19 cellular contexts compared by ENCODE assay signal in genomic region chr3:177812492-177812891, GRCh38.
DNase-seq lines count a peak whose midpoint lies in the region; ATAC-seq and TF ChIP-seq lines count a peak whose summit lies in the region.
"Had no signal": no experiment of that assay in that cellular context is flagged by ENCODE, and none has a peak within 500 bp of the region (broad histone marks: within the 10 kb centered on the region; RNA-seq: fewer than 3 reads in every experiment).

No MANE protein-coding gene starts in this region.

- H3K36me3 ChIP-seq in left ventricle myocardium inferior, result no peaks in the 10 kb centered on the region
- H3K36me3 ChIP-seq in heart right ventricle, result no peaks in the 10 kb centered on the region
- H3K36me3 ChIP-seq in hepatocyte (replicated peaks; ENCODE audit: insufficient read depth, low read depth), result no peaks in the 10 kb centered on the region
- no peaks in the 10 kb centered on the region for H3K36me3 ChIP-seq in sigmoid colon
- H3K36me3 ChIP-seq in vagina, result no peaks in the 10 kb centered on the region
- H3K36me3 ChIP-seq: BLaER1 treated with 17β-estradiol and CSF1 and Interleukin-3, amounts not matched to agents 10 nM and 100 nM; MG63; SJCRH30 had no signal

- CTCF ChIA-PET in activated CD8-positive, alpha-beta T cell treated with anti-CD3 and anti-CD28 coated beads for 36 hours (lab: Charles Lee), result no interaction called here

- H3K4me3 Mint-ChIP-seq in activated CD8-positive, alpha-beta T cell treated with anti-CD3 and anti-CD28 coated beads for 36 hours, result no peak overlapping the region

- TF ChIP-seq CTCF in left ventricle myocardium inferior (IDR thresholded peaks at IDR 0.05; ENCODE audit: borderline replicate concordance) (no peak), heart right ventricle (IDR thresholded peaks at IDR 0.05) (no peak), hepatocyte (IDR thresholded peaks at IDR 0.05; ENCODE audit: poor library complexity) (no peak), sigmoid colon (IDR thresholded peaks at IDR 0.05) (no peak), vagina (IDR thresholded peaks at IDR 0.05) (no peak)
- TF ChIP-seq CTCF in activated CD8-positive, alpha-beta T cell treated with anti-CD3 and anti-CD28 coated beads for 36 hours (IDR thresholded peaks at IDR 0.05), result no peak

- POLR2A ChIA-PET in activated CD8-positive, alpha-beta T cell treated with anti-CD3 and anti-CD28 coated beads for 36 hours (lab: Charles Lee), result no interaction called here

- no peaks in the 10 kb centered on the region for H3K27me3 ChIP-seq in left ventricle myocardium inferior (ENCODE audit: low read depth)
- H3K27me3 ChIP-seq in heart right ventricle, result no peaks in the 10 kb centered on the region
- H3K27me3 ChIP-seq in hepatocyte, result no peaks in the 10 kb centered on the region
- H3K27me3 ChIP-seq in sigmoid colon, result no peaks in the 10 kb centered on the region
- H3K27me3 ChIP-seq in vagina, result no peaks in the 10 kb centered on the region
- H3K27me3 ChIP-seq: BLaER1 treated with 17β-estradiol and CSF1 and Interleukin-3, amounts not matched to agents 10 nM and 100 nM; MG63; SJCRH30 had no signal

- TF ChIP-seq POLR2A in sigmoid colon (IDR thresholded peaks at IDR 0.05) (no peak), vagina (IDR thresholded peaks at IDR 0.05) (no peak)

- intact Hi-C loops in left ventricle myocardium inferior (cut with micrococcal nuclease), result no loop called here
- intact Hi-C loops in heart right ventricle (cut with DNase I), result loop anchor here in 6 of 10 donors (5.0 to 10.0 kb wide), 6 partner anchors 198 to 618 kb away; partner anchors contain the start of gene TBL1XR1 (in 1 of the 6)
- intact Hi-C loops in sigmoid colon (cut with DNase I), result no loop called here
- intact Hi-C loops in vagina (cut with DNase I), result no loop called here
- intact Hi-C loops in activated CD8-positive, alpha-beta T cell treated with anti-CD3 and anti-CD28 coated beads for 36 hours (cut with micrococcal nuclease), result no loop called here

- ATAC-seq in heart right ventricle, result no peak
- no peak for ATAC-seq in HG03025 (IDR thresholded peaks at IDR 0.05; ENCODE audit: low FRiP score, unreplicated experiment)
- ATAC-seq in activated CD8-positive, alpha-beta T cell treated with anti-CD3 and anti-CD28 coated beads for 36 hours, result no peak

- H3K4me2 ChIP-seq in hepatocyte, result no peak overlapping the region

- peak overlapping the region; percentile 63 for H3K27ac ChIP-seq in left ventricle myocardium inferior (replicated peaks)
- peak overlapping the region in 5 of 10 donors; percentile 8 to 54 (median 23) for H3K27ac ChIP-seq in heart right ventricle
- H3K27ac ChIP-seq in hepatocyte, result peak overlapping the region; percentile 51
- H3K27ac ChIP-seq in sigmoid colon, result peak overlapping the region; percentile 1 to 75 (median 70)
- H3K27ac ChIP-seq in vagina, result peak overlapping the region; percentile 32
- H3K27ac ChIP-seq: BLaER1 treated with 17β-estradiol and CSF1 and Interleukin-3, amounts not matched to agents 10 nM and 100 nM; GM23248; SJCRH30 had no signal

- no peak overlapping the region for H2AFZ ChIP-seq in hepatocyte
- H2AFZ ChIP-seq: GM23248 had no signal

- 91% methylated on average over 5 of the region's 5 CpGs for WGBS in heart right ventricle, 2 donors
- 82% methylated on average over 5 of the region's 5 CpGs for WGBS in hepatocyte (ENCODE audit: low lambda C conversion rate, missing lambda C conversion rate)
- 91 to 94% methylated on average over 5 of the region's 5 CpGs for WGBS in sigmoid colon, 2 donors

- no peaks in the 10 kb centered on the region for H3K9me2 ChIP-seq in hepatocyte (replicated peaks; ENCODE audit: insufficient read depth)

- H3K79me2 ChIP-seq in hepatocyte, result no peaks in the 10 kb centered on the region

- H3K4me1 Mint-ChIP-seq in activated CD8-positive, alpha-beta T cell treated with anti-CD3 and anti-CD28 coated beads for 36 hours (ENCODE audit: low read depth), result peaks cover 18% of the 10 kb centered on the region

- no peaks in the 10 kb centered on the region for H3K36me3 Mint-ChIP-seq in activated CD8-positive, alpha-beta T cell treated with anti-CD3 and anti-CD28 coated beads for 36 hours (ENCODE audit: low read depth)

- H3K9me3 Mint-ChIP-seq in activated CD8-positive, alpha-beta T cell treated with anti-CD3 and anti-CD28 coated beads for 36 hours, result no peaks in the 10 kb centered on the region

- H3K27me3 Mint-ChIP-seq in activated CD8-positive, alpha-beta T cell treated with anti-CD3 and anti-CD28 coated beads for 36 hours, result no peaks in the 10 kb centered on the region

- H3K27ac Mint-ChIP-seq in activated CD8-positive, alpha-beta T cell treated with anti-CD3 and anti-CD28 coated beads for 36 hours, result no peak overlapping the region

- TF ChIP-seq EP300 in sigmoid colon (IDR thresholded peaks at IDR 0.05), result no peak

- DNase-seq in left ventricle myocardium inferior, result no peak
- no peak for DNase-seq in heart right ventricle
- no peak for DNase-seq in hepatocyte (ENCODE audit: low spot score)
- no peak for DNase-seq in sigmoid colon
- no peak for DNase-seq in vagina (ENCODE audit: extremely low spot score in 2 of 2)
- DNase-seq in NCI-H1105 (lab: John Stamatoyannopoulos, UW), result no peak
- DNase-seq in activated CD8-positive, alpha-beta T cell treated with anti-CD3 and anti-CD28 coated beads for 36 hours, result no peak
- DNase-seq: DND-41; GM23248; KG1; MG63; NCI-H1092; NCI-H1694; NCI-H345; NCI-H526; NK-92 treated with Interleukin-12 subunit alpha and Interleukin-12 subunit beta, amount 100 ng/mL, for 24 hours; SJCRH30 had no signal

- no peaks in the 10 kb centered on the region for H4K20me1 ChIP-seq in hepatocyte (ENCODE audit: insufficient read depth, poor library complexity, severe bottlenecking)
- H4K20me1 ChIP-seq: BLaER1 treated with 17β-estradiol and CSF1 and Interleukin-3, amounts not matched to agents 10 nM and 100 nM had no signal

- H3K4me3 ChIP-seq in left ventricle myocardium inferior, result no peak overlapping the region
- H3K4me3 ChIP-seq in heart right ventricle, result no peak overlapping the region
- H3K4me3 ChIP-seq in hepatocyte, result no peak overlapping the region
- H3K4me3 ChIP-seq in sigmoid colon, result no peak overlapping the region
- no peak overlapping the region for H3K4me3 ChIP-seq in vagina
- H3K4me3 ChIP-seq: BLaER1 treated with 17β-estradiol and CSF1 and Interleukin-3, amounts not matched to agents 10 nM and 100 nM; GM23248; MG63; SJCRH30 had no signal

- H3K9me3 ChIP-seq in left ventricle myocardium inferior (replicated peaks) (no peaks in the 10 kb centered on the region), heart right ventricle (peaks cover 0 to 6% (median 0%) of the 10 kb centered on the region in 11 donors), hepatocyte (ENCODE audit: low read depth) (no peaks in the 10 kb centered on the region), sigmoid colon (no peaks in the 10 kb centered on the region), vagina (no peaks in the 10 kb centered on the region)
- H3K9me3 ChIP-seq: MG63, SJCRH30 had no signal

- peaks cover 55% of the 10 kb centered on the region for H3K4me1 ChIP-seq in left ventricle myocardium inferior
- H3K4me1 ChIP-seq in heart right ventricle, result peaks cover 2 to 58% (median 41%) of the 10 kb centered on the region in 9 donors
- H3K4me1 ChIP-seq in hepatocyte (ENCODE audit: insufficient read depth), result no peaks in the 10 kb centered on the region
- peaks cover 0 to 61% (median 47%) of the 10 kb centered on the region in 4 donors for H3K4me1 ChIP-seq in sigmoid colon
- peaks cover 38% of the 10 kb centered on the region for H3K4me1 ChIP-seq in vagina

Comparison
In these comparisons a context has a peak if more than half of its experiments do, and no peak if none do; other contexts are left out.
1. intact Hi-C loops: an anchor here in heart right ventricle (5.0 to 10.0 kb wide); none called in left ventricle myocardium inferior, sigmoid colon, vagina and activated CD8-positive, alpha-beta T cell treated with anti-CD3 and anti-CD28 coated beads for 36 hours.